19 cellular contexts compared by ENCODE assay signal in genomic region chr2:188966079-188966571, GRCh38. TPM values are rescaled to one million over a fixed set of nuclear protein-coding genes. Genes with fewer than 3 reads are reported as not detected.
DNase-seq lines count a peak whose midpoint lies in the region; ATAC-seq, FAIRE-seq and TF ChIP-seq lines count a peak whose summit lies in the region.
"Had no signal": no experiment of that assay in that cellular context is flagged by ENCODE, and none has a peak within 500 bp of the region (broad histone marks: within the 10 kb centered on the region; RNA-seq: fewer than 3 reads in every experiment).

No MANE protein-coding gene starts in this region.

- no peak overlapping the region for H3K9ac ChIP-seq in endothelial cell of umbilical vein (replicated peaks; ENCODE audit: extremely low read depth, insufficient read depth, low read length)
- H3K9ac ChIP-seq: parathyroid adenoma had no signal

- WGBS in hepatocyte (ENCODE audit: low lambda C conversion rate, missing lambda C conversion rate) = 86% methylated on average over 4 of the region's 4 CpGs
- 62 to 80% (median 70%) methylated on average over 4 of the region's 4 CpGs for WGBS in stomach, 5 donors

- no peak overlapping the region for H3K4me3 ChIP-seq in endothelial cell of umbilical vein (replicated peaks in 1 of 3; ENCODE audit: insufficient read depth in 1 of 3, low read depth in 1 of 3, low read length in 3 of 3)
- H3K4me3 ChIP-seq in hepatocyte = no peak overlapping the region
- H3K4me3 ChIP-seq in stomach = no peak overlapping the region

- ATAC-seq in GM19328 (IDR thresholded peaks at IDR 0.05; ENCODE audit: unreplicated experiment) = no peak
- ATAC-seq in activated T-cell treated with anti-CD3 and anti-CD28 coated beads, Interleukin-2, amount 50 U/mL, for 72 hours (replicated peaks in 1 of 2) = no peak
- ATAC-seq: naive thymus-derived CD8-positive, alpha-beta T cell had no signal

- no peaks in the 10 kb centered on the region for H3K9me2 ChIP-seq in hepatocyte (replicated peaks; ENCODE audit: insufficient read depth)

- no peaks in the 10 kb centered on the region for H3K9me3 ChIP-seq in endothelial cell of umbilical vein (replicated peaks; ENCODE audit: control insufficient read depth, insufficient read depth, low read length)
- no peaks in the 10 kb centered on the region for H3K9me3 ChIP-seq in hepatocyte (ENCODE audit: low read depth)
- H3K9me3 ChIP-seq in stomach = no peaks in the 10 kb centered on the region

- H3K27me3 ChIP-seq in endothelial cell of umbilical vein (ENCODE audit: control insufficient read depth in 2 of 2, insufficient read depth in 2 of 2, low read length in 2 of 2) (no peaks in the 10 kb centered on the region), hepatocyte (no peaks in the 10 kb centered on the region), stomach (no peaks in the 10 kb centered on the region)

- TF ChIP-seq POLR2A in endothelial cell of umbilical vein (IDR thresholded peaks at IDR 0.05; ENCODE audit: low read depth, low read length) (no peak), stomach (IDR thresholded peaks at IDR 0.05) (no peak)

- H3K9me3 Mint-ChIP-seq in activated T-helper 1 cell treated with anti-CD3 and anti-CD28 coated beads, Interleukin-12 subunit alpha, Interleukin-12 subunit beta, Interleukin-2, Interleukin-4 antibody, amounts not matched to agents 30 ng/mL and 10 ng/mL and 1 ng/mL, durations not matched to agents 14 hours and 24 hours and 36 hours = no peaks in the 10 kb centered on the region
- H3K9me3 Mint-ChIP-seq in activated T-cell treated with anti-CD3 and anti-CD28 coated beads, Interleukin-2, amount 50 U/mL, for 72 hours = peaks cover 0 to 2% of the 10 kb centered on the region in 2 donors

- no peaks in the 10 kb centered on the region for H3K4me1 Mint-ChIP-seq in activated T-helper 1 cell treated with anti-CD3 and anti-CD28 coated beads, Interleukin-12 subunit alpha, Interleukin-12 subunit beta, Interleukin-2, Interleukin-4 antibody, amounts not matched to agents 30 ng/mL and 10 ng/mL and 1 ng/mL, durations not matched to agents 14 hours and 24 hours and 36 hours (ENCODE audit: low read depth)
- H3K4me1 Mint-ChIP-seq in activated T-cell treated with anti-CD3 and anti-CD28 coated beads, Interleukin-2, amount 50 U/mL, for 72 hours (ENCODE audit: low read depth) = no peaks in the 10 kb centered on the region
- H3K4me1 Mint-ChIP-seq: CD4-positive, CD25-positive, alpha-beta regulatory T cell; naive thymus-derived CD8-positive, alpha-beta T cell had no signal

- CTCF ChIA-PET in endothelial cell of umbilical vein (lab: Charles Lee) = interaction anchor here (1.3 to 3.9 kb wide), 2 partner anchors 10 to 18 kb away, joined by 3 to 22 read pairs; no protein-coding TSS in a partner anchor

- H3K4me2 ChIP-seq in endothelial cell of umbilical vein (ENCODE audit: insufficient read depth, low read length) (no peak overlapping the region), hepatocyte (no peak overlapping the region)

- POLR2A ChIA-PET in endothelial cell of umbilical vein (lab: Charles Lee) = no interaction called here

- H3K9me1 ChIP-seq in endothelial cell of umbilical vein (replicated peaks; ENCODE audit: control insufficient read depth, extremely low read depth, insufficient read depth, low read length) = no peaks in the 10 kb centered on the region

- H3K4me3 Mint-ChIP-seq in activated T-helper 1 cell treated with anti-CD3 and anti-CD28 coated beads, Interleukin-12 subunit alpha, Interleukin-12 subunit beta, Interleukin-2, Interleukin-4 antibody, amounts not matched to agents 30 ng/mL and 10 ng/mL and 1 ng/mL, durations not matched to agents 14 hours and 24 hours and 36 hours = no peak overlapping the region
- H3K4me3 Mint-ChIP-seq in activated T-cell treated with anti-CD3 and anti-CD28 coated beads, Interleukin-2, amount 50 U/mL, for 72 hours = no peak overlapping the region
- H3K4me3 Mint-ChIP-seq: CD4-positive, CD25-positive, alpha-beta regulatory T cell; naive thymus-derived CD8-positive, alpha-beta T cell had no signal

- H3K4me1 ChIP-seq in endothelial cell of umbilical vein (ENCODE audit: control insufficient read depth, extremely low read depth, insufficient read depth, low read length) (no peaks in the 10 kb centered on the region), hepatocyte (ENCODE audit: insufficient read depth) (peaks cover 5% of the 10 kb centered on the region), stomach (peaks cover 0 to 28% (median 3%) of the 10 kb centered on the region in 4 donors)
- H3K4me1 ChIP-seq: parathyroid adenoma had no signal

- H3K79me2 ChIP-seq in endothelial cell of umbilical vein (ENCODE audit: control insufficient read depth, insufficient read depth, low read length) = no peaks in the 10 kb centered on the region
- H3K79me2 ChIP-seq in hepatocyte = peaks cover 8% of the 10 kb centered on the region
- H3K79me2 ChIP-seq: parathyroid adenoma had no signal

- no peak for TF ChIP-seq EP300 in stomach (IDR thresholded peaks at IDR 0.05)

- no peaks in the 10 kb centered on the region for H3K36me3 Mint-ChIP-seq in activated T-helper 1 cell treated with anti-CD3 and anti-CD28 coated beads, Interleukin-12 subunit alpha, Interleukin-12 subunit beta, Interleukin-2, Interleukin-4 antibody, amounts not matched to agents 30 ng/mL and 10 ng/mL and 1 ng/mL, durations not matched to agents 14 hours and 24 hours and 36 hours (ENCODE audit: low read depth)
- no peaks in the 10 kb centered on the region for H3K36me3 Mint-ChIP-seq in activated T-cell treated with anti-CD3 and anti-CD28 coated beads, Interleukin-2, amount 50 U/mL, for 72 hours (ENCODE audit: insufficient read depth in 2 of 2)
- H3K36me3 Mint-ChIP-seq: CD4-positive, CD25-positive, alpha-beta regulatory T cell; naive thymus-derived CD8-positive, alpha-beta T cell had no signal

- H3K36me3 ChIP-seq in endothelial cell of umbilical vein (ENCODE audit: control insufficient read depth in 2 of 2, extremely low read depth in 1 of 2, insufficient read depth in 2 of 2, low read length in 2 of 2) = no peaks in the 10 kb centered on the region
- H3K36me3 ChIP-seq in hepatocyte (replicated peaks; ENCODE audit: insufficient read depth, low read depth) = no peaks in the 10 kb centered on the region
- no peaks in the 10 kb centered on the region for H3K36me3 ChIP-seq in stomach

- no peaks in the 10 kb centered on the region for H3K27me3 Mint-ChIP-seq in activated T-helper 1 cell treated with anti-CD3 and anti-CD28 coated beads, Interleukin-12 subunit alpha, Interleukin-12 subunit beta, Interleukin-2, Interleukin-4 antibody, amounts not matched to agents 30 ng/mL and 10 ng/mL and 1 ng/mL, durations not matched to agents 14 hours and 24 hours and 36 hours (ENCODE audit: insufficient read depth)
- peaks cover 11% of the 10 kb centered on the region for H3K27me3 Mint-ChIP-seq in activated T-cell treated with anti-CD3 and anti-CD28 coated beads, Interleukin-2, amount 50 U/mL, for 72 hours (ENCODE audit: low read depth)
- H3K27me3 Mint-ChIP-seq: CD4-positive, CD25-positive, alpha-beta regulatory T cell had no signal

- H4K20me1 ChIP-seq in endothelial cell of umbilical vein (replicated peaks; ENCODE audit: control insufficient read depth, extremely low read depth, insufficient read depth, low read length) = no peaks in the 10 kb centered on the region
- H4K20me1 ChIP-seq in hepatocyte (ENCODE audit: insufficient read depth, poor library complexity, severe bottlenecking) = no peaks in the 10 kb centered on the region

- TF ChIP-seq CTCF in endothelial cell of umbilical vein (IDR thresholded peaks at IDR 0.05; ENCODE audit: extremely low read depth in 1 of 2, insufficient read depth in 1 of 2, low read depth in 1 of 2, low read length in 2 of 2) (no peak), hepatocyte (IDR thresholded peaks at IDR 0.05; ENCODE audit: poor library complexity) (no peak), stomach (IDR thresholded peaks at IDR 0.05) (no peak)

- no TSS peak for BruUV-seq in endothelial cell of umbilical vein (replicated peaks; lab: Mats Ljungman, UMichigan)

- dilution Hi-C loops in endothelial cell of umbilical vein (cut with MboI; ENCODE audit: extremely low pct_ligation_motif_present, low sequenced_read_pairs) = no loop called here

- DNase-seq in EH (ENCODE audit: low read depth) (peak; percentile 66), endothelial cell of umbilical vein (ENCODE audit: low read depth, low spot score) (no peak), hepatocyte (ENCODE audit: low spot score) (no peak), stomach (no peak), NCI-H774 (lab: John Stamatoyannopoulos, UW) (no peak)
- no peak for DNase-seq in activated T-helper 1 cell treated with anti-CD3 and anti-CD28 coated beads, Interleukin-12 subunit alpha, Interleukin-12 subunit beta, Interleukin-2, Interleukin-4 antibody, amounts not matched to agents 30 ng/mL and 10 ng/mL and 1 ng/mL, durations not matched to agents 14 hours and 24 hours and 36 hours (ENCODE audit: low spot score)
- DNase-seq in activated T-cell treated with anti-CD3 and anti-CD28 coated beads, Interleukin-2, amount 50 U/mL, for 72 hours = no peak
- DNase-seq: ACHN; activated CD4-positive, alpha-beta T cell treated with anti-CD3 and anti-CD28 coated beads for 48 hours; activated naive CD4-positive, alpha-beta T cell treated with Interleukin-2 at 50 U/mL for 16 hours; CD4-positive, CD25-positive, alpha-beta regulatory T cell; DMS153; GOT3; naive thymus-derived CD8-positive, alpha-beta T cell; NCI-H146; NCI-H2227 treated with DMSO at 0.1 percent for 48 hours; NK-92 treated with Interleukin-12 subunit alpha and Interleukin-12 subunit beta, amount 100 ng/mL, for 24 hours had no signal

- intact Hi-C loops in endothelial cell of umbilical vein (cut with micrococcal nuclease) (no loop called here), stomach (cut with DNase I; ENCODE audit: low total_unique reads) (no loop called here)
- intact Hi-C loops in activated T-helper 1 cell treated with anti-CD3 and anti-CD28 coated beads, Interleukin-12 subunit alpha, Interleukin-12 subunit beta, Interleukin-2, Interleukin-4 antibody, amounts not matched to agents 30 ng/mL and 10 ng/mL and 1 ng/mL, durations not matched to agents 14 hours and 24 hours and 36 hours (cut with micrococcal nuclease) = no loop called here

- no peak overlapping the region for H3K27ac Mint-ChIP-seq in activated T-helper 1 cell treated with anti-CD3 and anti-CD28 coated beads, Interleukin-12 subunit alpha, Interleukin-12 subunit beta, Interleukin-2, Interleukin-4 antibody, amounts not matched to agents 30 ng/mL and 10 ng/mL and 1 ng/mL, durations not matched to agents 14 hours and 24 hours and 36 hours
- H3K27ac Mint-ChIP-seq in activated T-cell treated with anti-CD3 and anti-CD28 coated beads, Interleukin-2, amount 50 U/mL, for 72 hours = no peak overlapping the region
- H3K27ac Mint-ChIP-seq: CD4-positive, CD25-positive, alpha-beta regulatory T cell had no signal

- H3K27ac ChIP-seq in endothelial cell of umbilical vein (ENCODE audit: insufficient read depth, low read depth, low read length) (no peak overlapping the region), hepatocyte (peak overlapping the region; percentile 24), stomach (peak overlapping the region in 3 of 5 donors; percentile 0 to 49 (median 32))
- H3K27ac ChIP-seq: parathyroid adenoma had no signal

- no peak for FAIRE-seq in endothelial cell of umbilical vein (lab: Jason Lieb, UNC)

- peak overlapping the region; percentile 5 for H2AFZ ChIP-seq in endothelial cell of umbilical vein (ENCODE audit: low read depth, low read length)
- no peak overlapping the region for H2AFZ ChIP-seq in hepatocyte
- H2AFZ ChIP-seq: parathyroid adenoma had no signal

RNA-seq across cellular contexts. Expression of gene COL3A1, which starts 8.0 kb away (rescaled TPM):
- total RNA-seq in endothelial cell of umbilical vein (1.3 and 8.7 TPM in 2 replicates), hepatocyte (5,479 and 8,329 TPM in 2 replicates), stomach (1,000 to 10,000 TPM in 2 of 5 donors, 100 to 1,000 TPM in 3; 116 to 7,728 (median 450) TPM)
- polyA plus RNA-seq in endothelial cell of umbilical vein (2.1 and 2.3 TPM in 2 replicates), hepatocyte (6,699 and 6,726 TPM in 2 replicates), stomach (100 to 1,000 TPM in 1 of 3 donors, 10 to 100 TPM in 2; 60.7 to 108 (median 87.2) TPM)
- 1.4 and 1.5 TPM in 2 replicates for polyA plus RNA-seq in endothelial cell of umbilical vein (2011; cell fraction: cytosol; rRNA removed)
- 3.7 and 4.2 TPM in 2 replicates for polyA plus RNA-seq in endothelial cell of umbilical vein (2011; cell fraction: nucleus; rRNA removed)
- 0.55 and 0.85 TPM in 2 replicates for polyA plus RNA-seq in endothelial cell of umbilical vein (2012)
- 4.4 and 5.5 TPM in 2 replicates for polyA minus RNA-seq in endothelial cell of umbilical vein
- polyA minus RNA-seq in endothelial cell of umbilical vein (2011; cell fraction: cytosol; rRNA and poly(A)+ RNA removed) = not detected
- polyA minus RNA-seq in endothelial cell of umbilical vein (2011; cell fraction: nucleus; rRNA and poly(A)+ RNA removed) = 2.3 and 2.4 TPM in 2 replicates
- 0.13 TPM in 1 of 2 replicates, not detected in the other for total RNA-seq in activated T-helper 1 cell treated with anti-CD3 and anti-CD28 coated beads, Interleukin-12 subunit alpha, Interleukin-12 subunit beta, Interleukin-2, Interleukin-4 antibody, amounts not matched to agents 30 ng/mL and 10 ng/mL and 1 ng/mL, durations not matched to agents 14 hours and 24 hours and 36 hours
- total RNA-seq in activated T-cell treated with anti-CD3 and anti-CD28 coated beads, Interleukin-2, amount 50 U/mL, for 72 hours = under 1 TPM in 1 of 2 donors, not detected in 1; 0.12 TPM
- total RNA-seq: CD4-positive, CD25-positive, alpha-beta regulatory T cell; naive thymus-derived CD8-positive, alpha-beta T cell had no signal
- polyA plus RNA-seq: CD4-positive, CD25-positive, alpha-beta regulatory T cell; naive thymus-derived CD8-positive, alpha-beta T cell had no signal

Comparison
In these comparisons a context has a peak if more than half of its experiments do, and no peak if none do; other contexts are left out.
1. RNA of gene COL3A1, which starts 8.0 kb away (total RNA-seq): 5,479 to 8,329 TPM in hepatocyte and 116 to 7,728 TPM in stomach; 1.3 to 8.7 TPM in endothelial cell of umbilical vein, 0.13 TPM in activated T-helper 1 cell treated with anti-CD3 and anti-CD28 coated beads, Interleukin-12 subunit alpha, Interleukin-12 subunit beta, Interleukin-2, Interleukin-4 antibody, amounts not matched to agents 30 ng/mL and 10 ng/mL and 1 ng/mL, durations not matched to agents 14 hours and 24 hours and 36 hours and 0.12 TPM in activated T-cell treated with anti-CD3 and anti-CD28 coated beads, Interleukin-2, amount 50 U/mL, for 72 hours; every median in the first group is over 10 times any median in the second.